Comparison of ENCODE assay signal across 7 cellular contexts in the genomic region with DNA sequence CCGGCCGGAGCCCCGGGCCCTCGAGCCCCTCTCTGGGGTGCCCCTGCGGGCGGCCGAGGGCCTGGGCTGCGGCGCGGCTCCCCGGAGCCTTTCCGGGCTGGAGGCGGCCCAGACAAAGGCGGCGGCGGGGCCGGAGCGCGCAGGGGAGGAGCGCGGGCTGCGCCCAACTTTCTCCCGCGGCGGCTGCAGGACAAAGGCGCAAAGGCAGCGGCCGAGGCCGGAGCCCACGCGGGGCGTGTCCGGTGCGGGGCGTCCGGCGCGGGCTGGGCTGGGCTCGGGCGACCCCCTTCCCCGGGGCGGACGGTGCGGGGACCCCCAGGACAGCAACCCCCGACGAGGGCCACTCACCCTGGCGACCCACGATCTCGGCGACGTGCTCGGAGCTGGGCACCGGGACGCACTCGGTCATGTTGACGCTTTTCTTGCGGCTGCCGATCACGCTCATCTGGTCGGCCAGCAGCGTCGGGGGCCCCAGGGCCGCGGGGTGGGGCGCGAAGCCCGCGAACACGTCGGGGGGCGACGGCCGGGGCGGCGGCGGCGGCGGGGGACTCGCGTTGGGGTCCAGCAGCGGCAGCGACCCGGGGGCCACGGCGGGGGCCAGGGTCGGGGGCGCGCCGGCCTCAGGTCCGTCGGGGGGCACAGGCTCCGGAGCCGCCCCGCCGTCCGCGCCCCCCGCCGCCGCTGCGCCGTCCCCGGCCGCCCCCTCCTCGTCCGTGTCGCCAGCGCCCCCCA. TPM values are rescaled to one million over a fixed set of nuclear protein-coding genes. Genes with fewer than 3 reads are reported as not detected.
DNase-seq lines count a peak whose midpoint lies in the region; ATAC-seq and TF ChIP-seq lines count a peak whose summit lies in the region.

No MANE protein-coding gene starts in this region.

- no peak overlapping the region for H3K27ac ChIP-seq in skeletal muscle tissue (ENCODE audit: low read depth, low read length)

- H3K4me1 Mint-ChIP-seq in activated CD8-positive, alpha-beta T cell treated with anti-CD3 and anti-CD28 coated beads, Interleukin-2, amount 10 ng/mL, durations not matched to agents 7 days and 5 days (ENCODE audit: low read depth): peaks cover 2% of the 10 kb centered on the region

- H3K27me3 Mint-ChIP-seq in activated CD8-positive, alpha-beta T cell treated with anti-CD3 and anti-CD28 coated beads, Interleukin-2, amount 10 ng/mL, durations not matched to agents 7 days and 5 days (ENCODE audit: low read depth): peaks cover 8% of the 10 kb centered on the region

- no peak overlapping the region for H3K27ac Mint-ChIP-seq in activated CD8-positive, alpha-beta T cell treated with anti-CD3 and anti-CD28 coated beads, Interleukin-2, amount 10 ng/mL, durations not matched to agents 7 days and 5 days

- H3K36me3 Mint-ChIP-seq in activated CD8-positive, alpha-beta T cell treated with anti-CD3 and anti-CD28 coated beads, Interleukin-2, amount 10 ng/mL, durations not matched to agents 7 days and 5 days (ENCODE audit: low read depth): no peaks in the 10 kb centered on the region

- peak; percentile 16 for ATAC-seq in activated CD8-positive, alpha-beta T cell treated with anti-CD3 and anti-CD28 coated beads, Interleukin-2, amount 10 ng/mL, durations not matched to agents 7 days and 5 days
- ATAC-seq in left cardiac atrium: peak; percentile 51 to 57
- no peak for ATAC-seq in GM21367 (IDR thresholded peaks at IDR 0.05; ENCODE audit: unreplicated experiment)

- peaks cover 4 to 5% (median 4%) of the 10 kb centered on the region in 3 donors for H3K4me1 ChIP-seq in skeletal muscle tissue (ENCODE audit: control insufficient read depth in 3 of 3, insufficient read depth in 3 of 3, low read length in 3 of 3)

- no peaks in the 10 kb centered on the region for H3K9me3 Mint-ChIP-seq in activated CD8-positive, alpha-beta T cell treated with anti-CD3 and anti-CD28 coated beads, Interleukin-2, amount 10 ng/mL, durations not matched to agents 7 days and 5 days (ENCODE audit: insufficient read depth)

- H3K4me3 ChIP-seq in HFF-Myc (replicated peaks; ENCODE audit: low read depth, low read length): peak overlapping the region; percentile 59
- H3K4me3 ChIP-seq in skeletal muscle tissue (ENCODE audit: low read length in 3 of 3): peak overlapping the region in 2 of 3 donors; percentile 46 to 70

- CTCF ChIA-PET in activated CD8-positive, alpha-beta T cell treated with anti-CD3 and anti-CD28 coated beads, Interleukin-2, amount 10 ng/mL, durations not matched to agents 7 days and 5 days (lab: Charles Lee): interaction anchor here (0.8 kb wide), 1 partner anchor 21 kb away, joined by 3 read pairs; no protein-coding TSS in a partner anchor

- H3K9me3 ChIP-seq in skeletal muscle tissue (ENCODE audit: control insufficient read depth in 3 of 3, low read length in 3 of 3): no peaks in the 10 kb centered on the region

- DNase-seq in HFF-Myc (ENCODE audit: extremely low read depth, low read depth): no peak
- DNase-seq in activated CD8-positive, alpha-beta T cell treated with anti-CD3 and anti-CD28 coated beads, Interleukin-2, amount 10 ng/mL, durations not matched to agents 7 days and 5 days: no peak
- peak; percentile 49 for DNase-seq in left cardiac atrium
- no peak for DNase-seq in cerebellar cortex (ENCODE audit: low spot score)
- DNase-seq in T-helper 9 cell: no peak

- intact Hi-C loops in left cardiac atrium (cut with DNase I): no loop called here

- H3K27me3 ChIP-seq in skeletal muscle tissue (ENCODE audit: control insufficient read depth in 3 of 3, insufficient read depth in 3 of 3, low read length in 3 of 3): peaks cover 2 to 11% (median 7%) of the 10 kb centered on the region in 3 donors

- no peaks in the 10 kb centered on the region for H3K36me3 ChIP-seq in skeletal muscle tissue (ENCODE audit: control insufficient read depth in 3 of 3, insufficient read depth in 3 of 3, low read length in 3 of 3)

- POLR2A ChIA-PET in activated CD8-positive, alpha-beta T cell treated with anti-CD3 and anti-CD28 coated beads, Interleukin-2, amount 10 ng/mL, durations not matched to agents 7 days and 5 days (lab: Charles Lee): interaction anchor here (0.7 kb wide), 1 partner anchor 9 kb away, joined by 3 read pairs; no protein-coding TSS in a partner anchor

- H3K9ac ChIP-seq in skeletal muscle tissue (ENCODE audit: low read depth in 1 of 3, low read length in 3 of 3): peak overlapping the region in 2 of 3 donors; percentile 62 to 68

- no peak for TF ChIP-seq CTCF in HFF-Myc (IDR thresholded peaks at IDR 0.05; ENCODE audit: low read depth, low read length, missing control alignments)

- H3K4me3 Mint-ChIP-seq in activated CD8-positive, alpha-beta T cell treated with anti-CD3 and anti-CD28 coated beads, Interleukin-2, amount 10 ng/mL, durations not matched to agents 7 days and 5 days: peak overlapping the region; percentile 45

RNA-seq across cellular contexts. Expression of a gene that starts 0.8 kb away (rescaled TPM):
- total RNA-seq in activated CD8-positive, alpha-beta T cell treated with anti-CD3 and anti-CD28 coated beads, Interleukin-2, amount 10 ng/mL, durations not matched to agents 7 days and 5 days: 10 to 100 TPM; 12.2 to 12.5 TPM
- total RNA-seq in left cardiac atrium (10 to 100 TPM; 10.9 to 12.0 TPM), skeletal muscle tissue (21.4 TPM)

RNA-seq across cellular contexts. Expression of a gene that starts 25.4 kb away (rescaled TPM):
- total RNA-seq in activated CD8-positive, alpha-beta T cell treated with anti-CD3 and anti-CD28 coated beads, Interleukin-2, amount 10 ng/mL, durations not matched to agents 7 days and 5 days: 100 to 1,000 TPM in 1 of 2 experiments, 10 to 100 TPM in 1; 98.4 to 102 TPM
- total RNA-seq in left cardiac atrium (10 to 100 TPM; 58.0 to 60.8 TPM), skeletal muscle tissue (51.7 TPM)

RNA-seq across cellular contexts. Expression of a gene that starts 38.0 kb away (rescaled TPM):
- total RNA-seq in activated CD8-positive, alpha-beta T cell treated with anti-CD3 and anti-CD28 coated beads, Interleukin-2, amount 10 ng/mL, durations not matched to agents 7 days and 5 days: 100 to 1,000 TPM; 180 to 195 TPM
- total RNA-seq in left cardiac atrium: 100 to 1,000 TPM; 674 to 933 TPM
- total RNA-seq in skeletal muscle tissue: 82.5 TPM

RNA-seq across cellular contexts. Expression of a gene that starts 43.4 kb away (rescaled TPM):
- total RNA-seq in activated CD8-positive, alpha-beta T cell treated with anti-CD3 and anti-CD28 coated beads, Interleukin-2, amount 10 ng/mL, durations not matched to agents 7 days and 5 days: not detected
- total RNA-seq in left cardiac atrium: not detected
- total RNA-seq in skeletal muscle tissue: not detected

RNA-seq across cellular contexts. Expression of a gene that starts 54.5 kb away (rescaled TPM):
- 1 to 10 TPM; 2.8 to 3.9 TPM for total RNA-seq in activated CD8-positive, alpha-beta T cell treated with anti-CD3 and anti-CD28 coated beads, Interleukin-2, amount 10 ng/mL, durations not matched to agents 7 days and 5 days
- total RNA-seq in left cardiac atrium (10 to 100 TPM; 18.9 to 25.0 TPM), skeletal muscle tissue (3.1 TPM)
